Comparison of ENCODE assay signal across 2 cellular contexts in genomic region chr2:190062617-190063016, GRCh38.
TF ChIP-seq lines count a peak whose summit lies in the region.

MSTN (minus strand) TSS chr2:190062729; CDS start chr2:190062596, 133 bp downstream.

TF ChIP-seq in HEK293T, 16 proteins besides CTCF, POLR2A, EP300 and RAD21 (continued from another document):
- 0 out of 2 replicates have a peak, but pooled peaks have one; percentile 13 for TF ChIP-seq PKNOX1 (IDR thresholded peaks at IDR 0.05)

TF ChIP-seq in SK-N-SH, 30 proteins besides CTCF, POLR2A, EP300 and RAD21 (continued from another document):
- no peak for TF ChIP-seq IRF3 (IDR thresholded peaks at IDR 0.05; ENCODE audit: low read depth, low read length)
- no peak for TF ChIP-seq JUND (IDR thresholded peaks at IDR 0.05)
- TF ChIP-seq POLR2AphosphoS5 (IDR thresholded peaks at IDR 0.05; ENCODE audit: low read depth, low read length), result no peak
- TF ChIP-seq MAX (IDR thresholded peaks at IDR 0.05; ENCODE audit: low read depth), result no peak
- TF ChIP-seq EZH2phosphoT487 (IDR thresholded peaks at IDR 0.05; ENCODE audit: borderline replicate concordance, low read depth), result no peak
- TF ChIP-seq REST (IDR thresholded peaks at IDR 0.05; ENCODE audit: low read depth, low read length), result no peak
- TF ChIP-seq MXI1 (IDR thresholded peaks at IDR 0.05; ENCODE audit: low read depth, low read length), result no peak
- no peak for TF ChIP-seq GATA2 (CRISPR knock-in tag; IDR thresholded peaks at IDR 0.05)
